ENCODE assay signal across 16 cellular contexts in the genomic region with DNA sequence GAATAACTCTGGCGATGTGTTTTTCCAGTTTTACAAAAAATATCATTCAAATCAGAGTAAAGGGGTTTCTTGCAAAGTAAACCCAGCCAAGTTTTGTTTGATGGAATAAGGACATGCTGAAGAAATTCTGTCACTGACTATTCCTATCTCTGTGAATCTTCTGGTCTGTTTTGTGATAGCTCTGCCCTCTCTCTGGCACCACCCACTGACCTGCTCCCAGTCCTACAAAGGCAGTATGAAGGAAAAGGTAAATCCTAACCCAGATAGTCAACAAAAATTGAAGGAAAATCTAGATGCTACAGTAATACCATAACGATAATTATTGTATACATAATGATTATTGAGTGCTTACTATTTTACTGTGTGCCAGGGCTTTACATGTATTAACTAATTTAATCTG.
"Had no signal": no experiment of that assay in that cellular context is flagged by ENCODE, and none has a peak within 500 bp of the region (broad histone marks: within the 10 kb centered on the region; RNA-seq: fewer than 3 reads in every experiment).

No MANE protein-coding gene starts in this region.

- H3K36me3 Mint-ChIP-seq: type B pancreatic cell had no signal

- H3K27ac ChIP-seq: ascending aorta, epithelial cell of prostate, hepatocyte, sigmoid colon had no signal

- H3K4me3 Mint-ChIP-seq: activated B cell treated with CpG ODN at 0.5 μM for 24 hours; activated CD4-positive, alpha-beta T cell treated with anti-CD3 and anti-CD28 coated beads, Interleukin-2, amount 10 ng/mL, durations not matched to agents 7 days and 5 days; activated naive CD8-positive, alpha-beta T cell treated with anti-CD3 and anti-CD28 coated beads, Interleukin-2, amount 50 U/mL, for 24 hours; nephron progenitor cell; stimulated activated naive B cell treated with anti-CD40 and anti-IgM and Interleukin-4, amounts not matched to agents 10 μg/mL and 1 μg/mL and 100 μg/mL, for 72 hours; type B pancreatic cell had no signal

- DNase-seq: activated B cell treated with CpG ODN at 0.5 μM for 24 hours; activated CD4-positive, alpha-beta T cell treated with anti-CD3 and anti-CD28 coated beads, Interleukin-2, amount 10 ng/mL, durations not matched to agents 7 days and 5 days; activated CD8-positive, alpha-beta memory T cell treated with anti-CD3 and anti-CD28 coated beads for 24 hours; activated naive CD4-positive, alpha-beta T cell treated with Interleukin-2 at 50 U/mL for 16 hours; activated naive CD8-positive, alpha-beta T cell treated with anti-CD3 and anti-CD28 coated beads, Interleukin-2, amount 50 U/mL, for 24 hours; effector CD4-positive, alpha-beta T cell; nephron progenitor cell; sigmoid colon; stimulated activated CD4-positive, alpha-beta T cell treated with anti-CD3 and anti-CD28 coated beads, Interleukin-2, amount 100 ng/mL, for 24 hours; stimulated activated naive B cell treated with anti-CD40 and anti-IgM and Interleukin-4, amounts not matched to agents 10 μg/mL and 1 μg/mL and 100 μg/mL, for 72 hours; substantia nigra; SW 1271 had no signal

- H3K9me3 ChIP-seq: ascending aorta, sigmoid colon had no signal

- H3K4me3 ChIP-seq: ascending aorta, hepatocyte, sigmoid colon had no signal

- ATAC-seq: activated naive CD8-positive, alpha-beta T cell treated with anti-CD3 and anti-CD28 coated beads, Interleukin-2, amount 50 U/mL, for 24 hours; stimulated activated naive B cell treated with anti-CD40 and anti-IgM and Interleukin-4, amounts not matched to agents 10 μg/mL and 1 μg/mL and 100 μg/mL, for 72 hours had no signal

- H3K27me3 Mint-ChIP-seq: activated CD4-positive, alpha-beta T cell treated with anti-CD3 and anti-CD28 coated beads, Interleukin-2, amount 10 ng/mL, durations not matched to agents 7 days and 5 days; activated naive CD8-positive, alpha-beta T cell treated with anti-CD3 and anti-CD28 coated beads, Interleukin-2, amount 50 U/mL, for 24 hours; stimulated activated naive B cell treated with anti-CD40 and anti-IgM and Interleukin-4, amounts not matched to agents 10 μg/mL and 1 μg/mL and 100 μg/mL, for 72 hours; type B pancreatic cell had no signal

- H3K36me3 ChIP-seq: ascending aorta, sigmoid colon had no signal

- H3K27ac Mint-ChIP-seq: activated B cell treated with CpG ODN at 0.5 μM for 24 hours; activated CD4-positive, alpha-beta T cell treated with anti-CD3 and anti-CD28 coated beads, Interleukin-2, amount 10 ng/mL, durations not matched to agents 7 days and 5 days; activated naive CD8-positive, alpha-beta T cell treated with anti-CD3 and anti-CD28 coated beads, Interleukin-2, amount 50 U/mL, for 24 hours; nephron progenitor cell; stimulated activated naive B cell treated with anti-CD40 and anti-IgM and Interleukin-4, amounts not matched to agents 10 μg/mL and 1 μg/mL and 100 μg/mL, for 72 hours; type B pancreatic cell had no signal

- H3K9me3 Mint-ChIP-seq: activated B cell treated with CpG ODN at 0.5 μM for 24 hours; activated CD4-positive, alpha-beta T cell treated with anti-CD3 and anti-CD28 coated beads, Interleukin-2, amount 10 ng/mL, durations not matched to agents 7 days and 5 days; activated naive CD8-positive, alpha-beta T cell treated with anti-CD3 and anti-CD28 coated beads, Interleukin-2, amount 50 U/mL, for 24 hours; nephron progenitor cell; stimulated activated naive B cell treated with anti-CD40 and anti-IgM and Interleukin-4, amounts not matched to agents 10 μg/mL and 1 μg/mL and 100 μg/mL, for 72 hours; type B pancreatic cell had no signal

- H2AFZ ChIP-seq: hepatocyte had no signal

- H3K27me3 ChIP-seq: ascending aorta, hepatocyte, sigmoid colon had no signal

- H3K79me2 ChIP-seq: hepatocyte had no signal
